Comparison of ENCODE assay signal across 19 cellular contexts in genomic region chr20:51159303-51159702, GRCh38.
"Had no signal": no experiment of that assay in that cellular context is flagged by ENCODE, and none has a peak within 500 bp of the region (broad histone marks: within the 10 kb centered on the region; RNA-seq: fewer than 3 reads in every experiment).

No MANE protein-coding gene starts in this region.

- H3K4me1 Mint-ChIP-seq: activated T-helper 17 cell treated with anti-CD3 and anti-CD28 coated beads, Interleukin-2, amount 50 U/mL, for 72 hours had no signal

- H3K27ac Mint-ChIP-seq: activated T-cell treated with anti-CD3 and anti-CD28 coated beads, Interleukin-2, amount 50 U/mL, for 24 hours; activated T-helper 17 cell treated with anti-CD3 and anti-CD28 coated beads, Interleukin-2, amount 50 U/mL, for 72 hours; naive B cell; progenitor cell of endocrine pancreas; stimulated activated naive B cell treated with anti-CD40 and anti-IgM and Interleukin-4, amounts not matched to agents 10 μg/mL and 1 μg/mL and 100 μg/mL, for 72 hours; WTC11 had no signal

- H3K36me3 Mint-ChIP-seq: activated naive CD4-positive, alpha-beta T cell treated with anti-CD3 and anti-CD28 coated beads, Interleukin-2, amount 50 U/mL, for 72 hours; stimulated activated naive B cell treated with anti-CD40 and anti-IgM and Interleukin-4, amounts not matched to agents 10 μg/mL and 1 μg/mL and 100 μg/mL, for 72 hours; WTC11 had no signal

- DNase-seq: activated T-cell treated with anti-CD3 and anti-CD28 coated beads, Interleukin-2, amount 50 U/mL, for 24 hours; aorta; brain microvascular endothelial cell; central memory CD4-positive, alpha-beta T cell; dermis blood vessel endothelial cell; effector CD8-positive, alpha-beta T cell; erythroblast; foreskin keratinocyte; left cardiac atrium; naive B cell; stimulated activated CD4-positive, alpha-beta T cell treated with anti-CD3 and anti-CD28 coated beads, Interleukin-2, amount 100 ng/mL, for 48 hours; stimulated activated CD8-positive, alpha-beta memory T cell treated with anti-CD3 and anti-CD28 coated beads, Interleukin-4, amount 100 ng/mL, for 48 hours; stimulated activated naive B cell treated with anti-CD40 and anti-IgM and Interleukin-4, amounts not matched to agents 10 μg/mL and 1 μg/mL and 100 μg/mL, for 72 hours; T-helper 1 cell; transverse colon had no signal

- H3K9me3 Mint-ChIP-seq: activated T-cell treated with anti-CD3 and anti-CD28 coated beads, Interleukin-2, amount 50 U/mL, for 24 hours; activated T-helper 17 cell treated with anti-CD3 and anti-CD28 coated beads, Interleukin-2, amount 50 U/mL, for 72 hours had no signal

- H3K4me3 Mint-ChIP-seq: activated T-cell treated with anti-CD3 and anti-CD28 coated beads, Interleukin-2, amount 50 U/mL, for 24 hours; activated T-helper 17 cell treated with anti-CD3 and anti-CD28 coated beads, Interleukin-2, amount 50 U/mL, for 72 hours; naive B cell; stimulated activated naive B cell treated with anti-CD40 and anti-IgM and Interleukin-4, amounts not matched to agents 10 μg/mL and 1 μg/mL and 100 μg/mL, for 72 hours; WTC11 had no signal
